Comparison of ENCODE assay signal across 20 cellular contexts in the genomic region with DNA sequence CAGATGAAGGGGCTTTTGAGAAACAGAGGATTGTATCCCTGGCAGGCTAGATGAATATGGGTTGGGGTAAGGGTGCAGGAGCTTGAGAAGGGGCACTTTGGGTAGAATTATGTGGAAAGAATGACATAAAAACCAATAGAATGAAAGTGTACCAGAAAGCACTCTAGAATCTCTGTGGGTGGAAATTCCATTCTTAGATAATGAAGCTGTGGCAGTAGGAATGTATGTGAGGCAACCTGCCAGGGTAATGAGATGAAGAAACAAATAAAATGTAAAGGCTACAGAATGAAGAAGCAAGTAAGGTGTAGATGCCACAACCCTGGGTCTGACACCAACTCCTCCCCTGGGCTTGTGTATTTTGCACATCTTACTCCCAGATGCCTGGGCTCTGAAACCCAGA. TPM values are rescaled to one million over a fixed set of nuclear protein-coding genes. Genes with fewer than 3 reads are reported as not detected.
DNase-seq lines count a peak whose midpoint lies in the region; TF ChIP-seq lines count a peak whose summit lies in the region.
"Had no signal": no experiment of that assay in that cellular context is flagged by ENCODE, and none has a peak within 500 bp of the region (broad histone marks: within the 10 kb centered on the region; RNA-seq: fewer than 3 reads in every experiment).

No MANE protein-coding gene starts in this region.

- DNase-seq in AG09309 (ENCODE audit: low read depth) (peak; percentile 16), M059J (ENCODE audit: low read depth) (peak; percentile 45), coronary artery (ENCODE audit: low spot score) (peak; percentile 12), GM10248 (ENCODE audit: extremely low spot score) (no peak), NCI-H2081 treated with DMSO at 0.1 percent for 48 hours (lab: John Stamatoyannopoulos, UW) (no peak), Karpas-422 (no peak), posterior vena cava (ENCODE audit: low spot score) (no peak)
- DNase-seq: activated naive CD4-positive, alpha-beta T cell treated with anti-CD3 and anti-CD28 coated beads, Interleukin-2, amount 50 U/mL, for 16 hours; NCI-H1694; NCI-H510A; retina; substantia nigra had no signal

- no peaks in the 10 kb centered on the region for H3K9me2 ChIP-seq in Karpas-422 (replicated peaks; ENCODE audit: insufficient read depth, low read length)

- no peaks in the 10 kb centered on the region for H3K36me3 ChIP-seq in Karpas-422 (ENCODE audit: insufficient read depth, low read length)

- no peaks in the 10 kb centered on the region for H3K36me3 Mint-ChIP-seq in nephron (ENCODE audit: low read depth)
- H3K36me3 Mint-ChIP-seq: memory B cell had no signal

- no peak overlapping the region for H3K4me2 ChIP-seq in Karpas-422 (ENCODE audit: low read depth, low read length, poor library complexity, severe bottlenecking)

- no peaks in the 10 kb centered on the region for H3K9me3 Mint-ChIP-seq in nephron
- H3K9me3 Mint-ChIP-seq: central memory CD8-positive, alpha-beta T cell; memory B cell had no signal

- no peak overlapping the region for H3K4me3 Mint-ChIP-seq in nephron
- H3K4me3 Mint-ChIP-seq: B cell; central memory CD8-positive, alpha-beta T cell; memory B cell had no signal

- intact Hi-C loops in posterior vena cava (cut with DNase I) = no loop called here

- no peak overlapping the region for H3K9ac ChIP-seq in Karpas-422 (ENCODE audit: low read length)

- no peak for TF ChIP-seq CTCF in AG09309 (IDR thresholded peaks at IDR 0.05; ENCODE audit: control insufficient read depth, insufficient read depth, low read depth, low read length, missing control alignments)
- TF ChIP-seq CTCF in coronary artery (IDR thresholded peaks at IDR 0.05) = no peak
- TF ChIP-seq CTCF in nephron (IDR thresholded peaks at IDR 0.05; ENCODE audit: unreplicated experiment in 3 of 3) = no peak
- no peak for TF ChIP-seq CTCF in GM10248 (IDR thresholded peaks at IDR 0.05; ENCODE audit: control extremely low read depth, extremely low read depth, low read depth, missing control alignments)

- H3K27me3 ChIP-seq in Karpas-422 (ENCODE audit: low read length) = no peaks in the 10 kb centered on the region

- H3K4me1 Mint-ChIP-seq in nephron = peaks cover 2% of the 10 kb centered on the region

- H3K79me2 ChIP-seq in Karpas-422 (ENCODE audit: low read length) = no peaks in the 10 kb centered on the region

- CTCF ChIA-PET in GM10248 (lab: Yijun Ruan, JAX) = interaction anchor here (1.5 kb wide), 1 partner anchor 11 kb away, joined by 5 read pairs; no protein-coding TSS in a partner anchor

- H3K4me3 ChIP-seq in AG09309 (ENCODE audit: control insufficient read depth, low read depth, low read length) (no peak overlapping the region), coronary artery (no peak overlapping the region), Karpas-422 (ENCODE audit: low read length) (no peak overlapping the region)

- no peaks in the 10 kb centered on the region for H3K9me3 ChIP-seq in Karpas-422 (ENCODE audit: low read length)

- no peaks in the 10 kb centered on the region for H3K27me3 Mint-ChIP-seq in nephron (ENCODE audit: low read depth)
- H3K27me3 Mint-ChIP-seq: central memory CD8-positive, alpha-beta T cell had no signal

- H4K20me1 ChIP-seq in Karpas-422 (ENCODE audit: insufficient read depth, low read depth, low read length) = no peaks in the 10 kb centered on the region

- no peaks in the 10 kb centered on the region for H3K4me1 ChIP-seq in Karpas-422 (ENCODE audit: low read length)

- POLR2A ChIA-PET in GM10248 (lab: Yijun Ruan, JAX) = no interaction called here

- H3K27ac ChIP-seq in coronary artery (no peak overlapping the region), Karpas-422 (ENCODE audit: low read length) (no peak overlapping the region)

- peak overlapping the region in 2 of 3 experiments; percentile 7 to 50 for H3K27ac Mint-ChIP-seq in nephron
- H3K27ac Mint-ChIP-seq: B cell, memory B cell had no signal

- no peak overlapping the region for H2AFZ ChIP-seq in Karpas-422 (ENCODE audit: low read length)

RNA-seq across cellular contexts. Expression of a gene that starts 16.8 kb away (rescaled TPM):
- not detected in 2 replicates for total RNA-seq in M059J (2014; rRNA removed; shearing (Covaris generic))
- not detected in 2 replicates for total RNA-seq in Karpas-422 (2014; rRNA removed; shearing (Covaris generic); ENCODE audit: low replicate concordance)
- total RNA-seq in posterior vena cava = not detected
- total RNA-seq: B cell; glomerular endothelial cell; H1; HT1080; T-helper 2 cell treated with Interferon-gamma antibody and Interleukin-4, amounts not matched to agents 100 ng/mL and 5 ng/mL, for 36 hours had no signal

RNA-seq across cellular contexts. Expression of a gene that starts 31.5 kb away (rescaled TPM):
- 3.3 and 4.2 TPM in 2 replicates for total RNA-seq in M059J (2014; rRNA removed; shearing (Covaris generic))
- total RNA-seq in Karpas-422 (2014; rRNA removed; shearing (Covaris generic); ENCODE audit: low replicate concordance) = not detected in 2 replicates
- total RNA-seq in posterior vena cava = 1 to 10 TPM; 8.8 to 9.7 TPM

Comparison
In these comparisons a context has a peak if more than half of its experiments do, and no peak if none do; other contexts are left out.
1. DNase-seq: peak in AG09309 (single experiment), M059J (single experiment) and coronary artery (single experiment); none in GM10248 (single experiment), NCI-H2081 treated with DMSO at 0.1 percent for 48 hours (single experiment), Karpas-422 (single experiment) and posterior vena cava (single experiment).